In the genomic region with DNA sequence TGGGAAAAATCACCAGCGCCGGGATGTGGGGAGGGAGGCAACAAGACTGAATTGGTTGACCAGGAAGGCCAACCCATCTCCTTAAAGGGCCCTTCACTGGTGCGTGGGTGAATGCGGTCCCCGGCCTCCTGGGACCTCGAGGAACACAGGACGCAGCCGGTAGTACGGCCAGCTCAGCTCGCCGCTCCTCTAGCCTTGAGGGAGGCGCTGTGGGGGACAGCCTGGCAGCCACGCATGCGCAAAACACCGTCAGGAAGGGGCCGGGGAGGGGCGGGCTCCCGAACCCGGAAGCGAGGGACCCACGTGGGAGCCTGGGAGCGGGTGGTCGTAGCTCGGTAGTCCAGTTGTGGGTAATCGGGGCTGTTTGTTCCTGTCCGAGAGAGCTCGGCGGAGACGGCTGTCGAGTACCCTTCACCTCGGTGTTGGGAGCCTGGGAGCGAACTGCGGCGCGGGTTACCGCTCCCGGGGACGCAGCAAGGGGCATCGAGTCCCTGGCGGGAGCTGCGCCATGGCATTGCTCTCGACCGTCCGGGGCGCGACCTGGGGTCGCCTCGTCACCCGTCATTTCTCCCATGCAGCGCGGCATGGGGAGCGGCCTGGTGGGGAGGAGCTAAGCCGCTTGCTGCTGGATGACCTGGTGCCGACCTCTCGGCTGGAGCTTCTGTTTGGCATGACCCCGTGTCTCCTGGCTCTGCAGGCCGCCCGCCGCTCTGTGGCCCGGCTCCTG, we compare ENCODE assay signal across 8 cellular contexts. TPM values are rescaled to one million over a fixed set of nuclear protein-coding genes. Genes with fewer than 3 reads are reported as not detected.
DNase-seq lines count a peak whose midpoint lies in the region; ATAC-seq and TF ChIP-seq lines count a peak whose summit lies in the region.

A gene with protein sequence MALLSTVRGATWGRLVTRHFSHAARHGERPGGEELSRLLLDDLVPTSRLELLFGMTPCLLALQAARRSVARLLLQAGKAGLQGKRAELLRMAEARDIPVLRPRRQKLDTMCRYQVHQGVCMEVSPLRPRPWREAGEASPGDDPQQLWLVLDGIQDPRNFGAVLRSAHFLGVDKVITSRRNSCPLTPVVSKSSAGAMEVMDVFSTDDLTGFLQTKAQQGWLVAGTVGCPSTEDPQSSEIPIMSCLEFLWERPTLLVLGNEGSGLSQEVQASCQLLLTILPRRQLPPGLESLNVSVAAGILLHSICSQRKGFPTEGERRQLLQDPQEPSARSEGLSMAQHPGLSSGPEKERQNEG (plus strand): TSS at position 281 of the 727 bp plus-strand sequence. CDS start 228 bp downstream, at position 509.

- no peak for TF ChIP-seq RAD21 in Ishikawa (IDR thresholded peaks at IDR 0.05; ENCODE audit: low read depth)

- no peaks in the 10 kb centered on the region for H3K27me3 ChIP-seq in esophagus muscularis mucosa

- H3K4me1 Mint-ChIP-seq in activated T-cell treated with anti-CD3 and anti-CD28 coated beads, Interleukin-2, amount 50 U/mL, for 4 hours (ENCODE audit: low read depth) = peaks cover 37% of the 10 kb centered on the region

- peak within 1 kb of the TSS; percentile 71 to 95 (median 81) for H3K4me3 ChIP-seq in esophagus muscularis mucosa

- TF ChIP-seq EP300 in Ishikawa (IDR thresholded peaks at IDR 0.05; ENCODE audit: borderline replicate concordance) (no peak), esophagus muscularis mucosa (IDR thresholded peaks at IDR 0.05) (no peak)

- H3K4me3 Mint-ChIP-seq in activated T-cell treated with anti-CD3 and anti-CD28 coated beads, Interleukin-2, amount 50 U/mL, for 4 hours = peak within 1 kb of the TSS; percentile 90

- H3K36me3 ChIP-seq in esophagus muscularis mucosa = peaks cover 0 to 3% (median 0%) of the 10 kb centered on the region in 4 donors

- TF ChIP-seq POLR2A in esophagus muscularis mucosa (IDR thresholded peaks at IDR 0.05; ENCODE audit: low read depth) = peak; percentile 21

- peaks cover 21 to 37% (median 31%) of the 10 kb centered on the region in 4 donors for H3K4me1 ChIP-seq in esophagus muscularis mucosa

- peak; percentile 71 for DNase-seq in DMS 273 treated with DMSO at 0.1 percent for 48 hours (lab: John Stamatoyannopoulos, UW)
- DNase-seq in activated T-cell treated with anti-CD3 and anti-CD28 coated beads, Interleukin-2, amount 50 U/mL, for 4 hours = peak; percentile 92
- peak; percentile 97 for DNase-seq in esophagus muscularis mucosa (ENCODE audit: extremely low spot score)
- DNase-seq in myocyte (ENCODE audit: low read depth) = peak; percentile 95
- DNase-seq in stimulated activated CD8-positive, alpha-beta memory T cell treated with anti-CD3 and anti-CD28 coated beads, Interleukin-7, amount 100 ng/mL, for 24 hours (ENCODE audit: low read depth) = peak; percentile 87

- intact Hi-C loops in esophagus muscularis mucosa (cut with DNase I) = loop anchor here (2.0 kb wide), 1 partner anchor 57 kb away; a partner anchor contains a TSS

- H3K9me3 ChIP-seq in esophagus muscularis mucosa = no peaks in the 10 kb centered on the region

- peaks cover 6% of the 10 kb centered on the region for H3K36me3 Mint-ChIP-seq in activated T-cell treated with anti-CD3 and anti-CD28 coated beads, Interleukin-2, amount 50 U/mL, for 4 hours (ENCODE audit: insufficient read depth)

- H3K27ac ChIP-seq in esophagus muscularis mucosa (replicated peaks in 1 of 4) = peak within 1 kb of the TSS; percentile 78 to 87 (median 80)

- WGBS in esophagus muscularis mucosa = 0% methylated on average over 33 of the region's 60 CpGs

- TF ChIP-seq CTCF in esophagus muscularis mucosa (IDR thresholded peaks at IDR 0.05) = peak in 2 of 3 experiments; percentile 11 to 44

- H3K27me3 Mint-ChIP-seq in activated T-cell treated with anti-CD3 and anti-CD28 coated beads, Interleukin-2, amount 50 U/mL, for 4 hours (ENCODE audit: low read depth) = no peaks in the 10 kb centered on the region

- no peaks in the 10 kb centered on the region for H3K9me3 Mint-ChIP-seq in activated T-cell treated with anti-CD3 and anti-CD28 coated beads, Interleukin-2, amount 50 U/mL, for 4 hours

- peak; percentile 62 for ATAC-seq in GM21515 (IDR thresholded peaks at IDR 0.05; ENCODE audit: unreplicated experiment)
- ATAC-seq in activated T-cell treated with anti-CD3 and anti-CD28 coated beads, Interleukin-2, amount 50 U/mL, for 4 hours = peak; percentile 90 to 91

TF ChIP-seq in Ishikawa, 13 proteins besides CTCF, POLR2A, EP300 and RAD21 (continues in another document):
- TF ChIP-seq YY1 (IDR thresholded peaks at IDR 0.05; ENCODE audit: low read depth) (no peak), ZBTB7A (IDR thresholded peaks at IDR 0.05; ENCODE audit: low read depth) (no peak), TEAD4 (IDR thresholded peaks at IDR 0.05) (0 out of 2 replicates have a peak, but pooled peaks have one; percentile 9), TAF1 (IDR thresholded peaks at IDR 0.05; ENCODE audit: low read depth) (peak; percentile 34; the same call in 1 of the 2 replicates), CREB1 (IDR thresholded peaks at IDR 0.05; ENCODE audit: low read depth) (0 out of 2 replicates have a peak, but pooled peaks have one; percentile 8), FOXM1 (IDR thresholded peaks at IDR 0.05; ENCODE audit: borderline replicate concordance, low read depth) (no peak), CEBPB (IDR thresholded peaks at IDR 0.05) (no peak), EGR1 (IDR thresholded peaks at IDR 0.05) (peak; percentile 78)
- TF ChIP-seq, protein P1, sequence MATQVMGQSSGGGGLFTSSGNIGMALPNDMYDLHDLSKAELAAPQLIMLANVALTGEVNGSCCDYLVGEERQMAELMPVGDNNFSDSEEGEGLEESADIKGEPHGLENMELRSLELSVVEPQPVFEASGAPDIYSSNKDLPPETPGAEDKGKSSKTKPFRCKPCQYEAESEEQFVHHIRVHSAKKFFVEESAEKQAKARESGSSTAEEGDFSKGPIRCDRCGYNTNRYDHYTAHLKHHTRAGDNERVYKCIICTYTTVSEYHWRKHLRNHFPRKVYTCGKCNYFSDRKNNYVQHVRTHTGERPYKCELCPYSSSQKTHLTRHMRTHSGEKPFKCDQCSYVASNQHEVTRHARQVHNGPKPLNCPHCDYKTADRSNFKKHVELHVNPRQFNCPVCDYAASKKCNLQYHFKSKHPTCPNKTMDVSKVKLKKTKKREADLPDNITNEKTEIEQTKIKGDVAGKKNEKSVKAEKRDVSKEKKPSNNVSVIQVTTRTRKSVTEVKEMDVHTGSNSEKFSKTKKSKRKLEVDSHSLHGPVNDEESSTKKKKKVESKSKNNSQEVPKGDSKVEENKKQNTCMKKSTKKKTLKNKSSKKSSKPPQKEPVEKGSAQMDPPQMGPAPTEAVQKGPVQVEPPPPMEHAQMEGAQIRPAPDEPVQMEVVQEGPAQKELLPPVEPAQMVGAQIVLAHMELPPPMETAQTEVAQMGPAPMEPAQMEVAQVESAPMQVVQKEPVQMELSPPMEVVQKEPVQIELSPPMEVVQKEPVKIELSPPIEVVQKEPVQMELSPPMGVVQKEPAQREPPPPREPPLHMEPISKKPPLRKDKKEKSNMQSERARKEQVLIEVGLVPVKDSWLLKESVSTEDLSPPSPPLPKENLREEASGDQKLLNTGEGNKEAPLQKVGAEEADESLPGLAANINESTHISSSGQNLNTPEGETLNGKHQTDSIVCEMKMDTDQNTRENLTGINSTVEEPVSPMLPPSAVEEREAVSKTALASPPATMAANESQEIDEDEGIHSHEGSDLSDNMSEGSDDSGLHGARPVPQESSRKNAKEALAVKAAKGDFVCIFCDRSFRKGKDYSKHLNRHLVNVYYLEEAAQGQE (IDR thresholded peaks at IDR 0.05; ENCODE audit: low read depth) = no peak

TF ChIP-seq in PFSK-1, 5 proteins besides CTCF, POLR2A, EP300 and RAD21:
- TF ChIP-seq TAF1 (IDR thresholded peaks at IDR 0.05; ENCODE audit: borderline replicate concordance, insufficient read depth, low read length) = peak; percentile 63; the same call in 1 of the 2 replicates
- TF ChIP-seq FOXP2 (optimal IDR thresholded peaks at IDR 0.05; ENCODE audit: borderline replicate concordance, extremely low read depth, extremely low read length, insufficient read depth) = peak; percentile 56
- peak; percentile 48; the same call in 1 of the 2 replicates for TF ChIP-seq SIN3A (IDR thresholded peaks at IDR 0.05; ENCODE audit: borderline replicate concordance, insufficient read depth, low read length)
- TF ChIP-seq POLR2AphosphoS5 (IDR thresholded peaks at IDR 0.05; ENCODE audit: low read depth, low read length) = peak; percentile 95
- TF ChIP-seq, protein P1 (IDR thresholded peaks at IDR 0.05; ENCODE audit: insufficient read depth in 1 of 2, low read depth in 2 of 2, low read length in 2 of 2) = no peak

RNA-seq across cellular contexts. Expression of the gene that starts here (rescaled TPM):
- 15.5 TPM for polyA plus RNA-seq in PFSK-1 (2012; ENCODE audit: insufficient read length, low read depth)
- 10 to 100 TPM; 17.2 to 23.8 (median 22.4) TPM for total RNA-seq in activated T-cell treated with anti-CD3 and anti-CD28 coated beads, Interleukin-2, amount 50 U/mL, for 4 hours
- total RNA-seq in esophagus muscularis mucosa = 10 to 100 TPM in 1 of 4 donors, 1 to 10 TPM in 3; 6.2 to 10.8 (median 8.5) TPM
- 8.1 and 12.0 TPM in 2 replicates for total RNA-seq in myocyte
- polyA plus RNA-seq in myocyte (2012) = 5.8 TPM

Comparison
In these comparisons a context has a peak if more than half of its experiments do, and no peak if none do; other contexts are left out.
1. Peak in every context shown above with its lines: DNase-seq, ATAC-seq, H3K4me3 ChIP-seq and H3K27ac ChIP-seq.